In the genomic region with DNA sequence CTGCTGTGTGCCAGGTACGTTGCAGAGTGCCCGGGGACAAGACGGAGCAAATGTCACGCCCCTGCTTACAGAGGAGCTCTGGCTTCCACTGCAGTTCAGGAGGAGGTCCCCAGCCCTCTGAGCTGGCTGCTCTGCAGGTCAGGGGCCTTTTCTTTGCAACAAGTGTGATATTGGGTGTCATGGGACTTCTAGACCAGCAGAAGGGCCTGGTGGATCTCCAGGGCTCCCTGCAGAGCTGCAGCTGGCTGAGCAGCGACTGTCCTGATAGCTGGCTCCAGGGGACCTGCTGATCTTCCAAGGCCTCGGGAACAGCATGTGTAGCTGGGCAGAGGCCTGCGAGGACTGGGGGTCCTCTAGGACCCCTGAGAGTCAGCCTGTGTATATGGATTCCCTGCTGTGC, we compare ENCODE assay signal across 19 cellular contexts.
"Had no signal": no experiment of that assay in that cellular context is flagged by ENCODE, and none has a peak within 500 bp of the region (broad histone marks: within the 10 kb centered on the region; RNA-seq: fewer than 3 reads in every experiment).

No MANE protein-coding gene starts in this region.

- H3K4me3 Mint-ChIP-seq: dendritic cell treated with granulocyte-macrophage colony-stimulating factor and Interleukin-4, amounts not matched to agents 40 ng/mL and 50 ng/mL, for 4 days; memory B cell; natural killer cell treated with Interleukin-12 subunit alpha and Interleukin-12 subunit beta and Interleukin-15 and Interleukin-18, amount 100 ng/mL, for 72 hours had no signal

- ATAC-seq: natural killer cell treated with Interleukin-12 subunit alpha and Interleukin-12 subunit beta and Interleukin-15 and Interleukin-18, amount 100 ng/mL, for 72 hours had no signal

- H3K36me3 Mint-ChIP-seq: natural killer cell treated with Interleukin-12 subunit alpha and Interleukin-12 subunit beta and Interleukin-15 and Interleukin-18, amount 100 ng/mL, for 72 hours had no signal

- H3K27ac Mint-ChIP-seq: dendritic cell treated with granulocyte-macrophage colony-stimulating factor and Interleukin-4, amounts not matched to agents 40 ng/mL and 50 ng/mL, for 4 days; memory B cell; natural killer cell treated with Interleukin-12 subunit alpha and Interleukin-12 subunit beta and Interleukin-15 and Interleukin-18, amount 100 ng/mL, for 72 hours had no signal

- DNase-seq: central memory CD4-positive, alpha-beta T cell; esophagus squamous epithelium; foreskin fibroblast; glutamatergic neuron; kidney glomerular epithelial cell; lower lobe of right lung; small intestine; stimulated activated CD4-positive, alpha-beta T cell treated with anti-CD3 and anti-CD28 coated beads, Interleukin-12 subunit alpha, Interleukin-12 subunit beta, amount 100 ng/mL, for 4 hours; stimulated activated naive CD4-positive, alpha-beta T cell; stomach; upper lobe of left lung had no signal

- H3K27me3 ChIP-seq: gastroesophageal sphincter, left lung, thyroid gland, upper lobe of left lung, uterus had no signal

- H3K9me3 ChIP-seq: esophagus squamous epithelium, gastroesophageal sphincter, left lung, lower lobe of right lung, neutrophil, thyroid gland, upper lobe of left lung, uterus had no signal

- H3K4me3 ChIP-seq: esophagus squamous epithelium, gastroesophageal sphincter, left lung, lower lobe of right lung, stomach, thyroid gland, upper lobe of left lung, uterus had no signal

- H3K9me3 Mint-ChIP-seq: dendritic cell treated with granulocyte-macrophage colony-stimulating factor and Interleukin-4, amounts not matched to agents 40 ng/mL and 50 ng/mL, for 4 days; natural killer cell treated with Interleukin-12 subunit alpha and Interleukin-12 subunit beta and Interleukin-15 and Interleukin-18, amount 100 ng/mL, for 72 hours had no signal

- H3K36me3 ChIP-seq: esophagus squamous epithelium, gastroesophageal sphincter, left lung, lower lobe of right lung, neutrophil, stomach, thyroid gland, upper lobe of left lung, uterus had no signal

- H3K4me1 ChIP-seq: esophagus squamous epithelium, left lung, lower lobe of right lung, stomach, upper lobe of left lung, uterus had no signal

- H3K27me3 Mint-ChIP-seq: dendritic cell treated with granulocyte-macrophage colony-stimulating factor and Interleukin-4, amounts not matched to agents 40 ng/mL and 50 ng/mL, for 4 days had no signal

- H3K27ac ChIP-seq: left lung, lower lobe of right lung, neutrophil, thyroid gland, upper lobe of left lung had no signal

- H3K4me1 Mint-ChIP-seq: memory B cell had no signal
